9 cellular contexts compared by ENCODE assay signal in the genomic region with DNA sequence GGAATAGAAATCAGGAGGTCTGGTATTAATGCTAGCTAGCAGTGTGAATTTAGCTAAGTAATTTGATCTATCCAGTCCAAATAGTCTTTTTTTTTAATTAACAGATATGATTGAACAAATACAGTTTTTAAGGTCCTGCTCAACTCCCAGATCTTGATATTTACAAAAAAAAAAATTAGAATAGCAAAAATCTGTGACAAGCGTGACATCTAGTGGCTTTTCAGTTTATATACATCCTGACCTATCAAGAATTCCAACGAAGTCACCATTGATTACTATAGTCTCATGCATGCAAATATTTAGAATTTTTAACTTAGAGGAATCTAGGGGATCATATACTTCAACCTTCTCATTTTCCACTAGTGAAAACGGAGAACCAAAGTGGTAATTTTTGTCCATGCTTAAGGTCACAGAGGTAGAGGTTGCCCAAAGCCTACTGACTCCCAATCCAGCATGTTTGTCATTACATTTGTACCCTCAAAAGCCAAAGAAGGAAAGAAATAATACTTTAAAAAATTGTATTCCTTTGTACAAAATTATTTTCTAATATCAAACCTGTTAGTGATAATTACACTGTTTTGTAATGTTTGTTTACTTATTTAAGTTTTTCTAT.
DNase-seq lines count a peak whose midpoint lies in the region; ATAC-seq and TF ChIP-seq lines count a peak whose summit lies in the region.
"Had no signal": no experiment of that assay in that cellular context is flagged by ENCODE, and none has a peak within 500 bp of the region (broad histone marks: within the 10 kb centered on the region; RNA-seq: fewer than 3 reads in every experiment).

No MANE protein-coding gene starts in this region.

- no peaks in the 10 kb centered on the region for H3K36me3 Mint-ChIP-seq in nephron progenitor cell (ENCODE audit: low read depth)

- H3K4me3 Mint-ChIP-seq in nephron progenitor cell = no peak overlapping the region

- TF ChIP-seq CTCF in GM12874 (IDR thresholded peaks at IDR 0.05; ENCODE audit: insufficient read depth, low read depth, low read length) (peak; percentile 12; the same call in 1 of the 2 replicates), nephron progenitor cell (IDR thresholded peaks at IDR 0.05) (peak; percentile 49)

- peak; percentile 12 for DNase-seq in NCI-H1694 (lab: John Stamatoyannopoulos, UW)
- DNase-seq in T47D (ENCODE audit: low read depth in 1 of 2, low spot score in 1 of 2) = peak; percentile 7 to 31
- DNase-seq in nephron progenitor cell = no peak
- DNase-seq in activated CD4-positive, alpha-beta T cell treated with anti-CD3 and anti-CD28 coated beads, Interleukin-2, amount 50 U/mL, for 48 hours = no peak
- no peak for DNase-seq in T-helper 9 cell
- no peak for DNase-seq in D341Med (ENCODE audit: low spot score)
- DNase-seq: left cardiac atrium had no signal

- in situ Hi-C loops in T47D (cut with HindIII; ENCODE audit: low pct_unique_long_range_greater_than_20kb, low sequenced_read_pairs) = no loop called here

- H3K4me1 Mint-ChIP-seq in nephron progenitor cell = no peaks in the 10 kb centered on the region

- ATAC-seq in HG02588 (IDR thresholded peaks at IDR 0.05; ENCODE audit: unreplicated experiment) = no peak

- peaks cover 7% of the 10 kb centered on the region for H3K27me3 Mint-ChIP-seq in nephron progenitor cell (ENCODE audit: low read depth, poor library complexity)

- peaks cover 12% of the 10 kb centered on the region for H3K9me3 Mint-ChIP-seq in nephron progenitor cell

- H3K27ac Mint-ChIP-seq in nephron progenitor cell = no peak overlapping the region

Comparison
In these comparisons a context has a peak if more than half of its experiments do, and no peak if none do; other contexts are left out.
1. DNase-seq: peak in NCI-H1694 (single experiment) and T47D (2 of 2); none in nephron progenitor cell (single experiment), activated CD4-positive, alpha-beta T cell treated with anti-CD3 and anti-CD28 coated beads, Interleukin-2, amount 50 U/mL, for 48 hours (0 of 2), T-helper 9 cell (single experiment) and D341Med (single experiment).